ENCODE assay signal across 17 cellular contexts in the genomic region with DNA sequence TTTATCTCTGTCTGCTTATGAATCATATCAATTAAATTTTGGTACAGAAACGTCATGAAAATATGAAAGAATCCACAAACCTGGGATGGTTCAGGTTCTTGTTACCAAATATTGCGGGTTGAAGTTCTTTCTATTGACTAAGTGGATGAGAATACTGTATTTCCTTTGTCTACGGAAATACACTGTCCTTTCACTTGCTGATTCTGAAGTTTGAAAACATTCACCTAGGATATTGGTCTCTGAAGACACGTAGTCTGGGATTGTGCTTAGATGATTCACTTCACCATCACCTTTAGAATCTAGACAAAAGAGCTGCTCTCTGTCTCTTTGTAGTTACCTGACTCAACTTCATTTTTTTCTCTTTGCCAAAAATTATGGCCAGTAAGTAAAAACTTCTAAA.
A peak's percentile ranks its signal among the peaks of the same experiment; 100 is the strongest.
DNase-seq lines count a peak whose midpoint lies in the region; ATAC-seq, FAIRE-seq and TF ChIP-seq lines count a peak whose summit lies in the region.
"Had no signal": no experiment of that assay in that cellular context is flagged by ENCODE, and none has a peak within 500 bp of the region (broad histone marks: within the 10 kb centered on the region; RNA-seq: fewer than 3 reads in every experiment).

No MANE protein-coding gene starts in this region.

- 67% methylated on average over 4 of the region's 4 CpGs for WGBS in mammary epithelial cell (ENCODE audit: low coverage, missing lambda C conversion rate)

- dilution Hi-C loops in mammary epithelial cell (cut with HindIII; ENCODE audit: low sequenced_read_pairs), result no loop called here
- dilution Hi-C loops in keratinocyte (cut with MboI; ENCODE audit: extremely low pct_ligation_motif_present, low sequenced_read_pairs), result no loop called here

- H3K9me1 ChIP-seq in keratinocyte (ENCODE audit: control insufficient read depth, extremely low read depth, insufficient read depth, low read length), result no peaks in the 10 kb centered on the region

- BruUV-seq in mammary epithelial cell (replicated peaks; lab: Mats Ljungman, UMichigan) (no TSS peak), MCF 10A (replicated peaks; lab: Mats Ljungman, UMichigan) (no TSS peak)

- DNase-seq in mammary epithelial cell (peak; percentile 78), MCF 10A (ENCODE audit: unreplicated experiment) (no peak), RWPE2 (ENCODE audit: low spot score) (no peak), keratinocyte (ENCODE audit: low read depth, low spot score) (peak; percentile 60), HAP-1 (ENCODE audit: low spot score in 2 of 2) (no peak), NAMALWA (ENCODE audit: low spot score) (no peak)
- DNase-seq: CD8-positive, alpha-beta T cell; COR-L47; DND-41; GDM1; GOT3; H9 had no signal

- H3K27ac Mint-ChIP-seq in MCF 10A (ENCODE audit: low read depth, unreplicated experiment), result no peak overlapping the region
- H3K27ac Mint-ChIP-seq: CD14-positive monocyte; CD8-positive, alpha-beta T cell; H9 had no signal

- no peak overlapping the region for H3K4me3 Mint-ChIP-seq in MCF 10A (ENCODE audit: unreplicated experiment)
- H3K4me3 Mint-ChIP-seq: CD14-positive monocyte; CD8-positive, alpha-beta T cell; H9 had no signal

- H3K27ac ChIP-seq in mammary epithelial cell (ENCODE audit: insufficient read depth, low read depth, low read length), result no peak overlapping the region
- H3K27ac ChIP-seq in RWPE2 (ENCODE audit: poor library complexity, severe bottlenecking), result peak overlapping the region; percentile 81
- peak overlapping the region; percentile 65 for H3K27ac ChIP-seq in keratinocyte (ENCODE audit: control insufficient read depth, insufficient read depth, low read length)
- H3K27ac ChIP-seq: 22Rv1, HL-60 had no signal

- H3K79me2 ChIP-seq in mammary epithelial cell (ENCODE audit: insufficient read depth, low read length) (no peaks in the 10 kb centered on the region), keratinocyte (ENCODE audit: control insufficient read depth, insufficient read depth, low read length) (no peaks in the 10 kb centered on the region)

- intact Hi-C loops in mammary epithelial cell (cut with micrococcal nuclease), result no loop called here
- intact Hi-C loops in MCF 10A (cut with micrococcal nuclease), result no loop called here

- peak; percentile 86 for FAIRE-seq in keratinocyte (lab: Jason Lieb, UNC)
- FAIRE-seq: GM12892 had no signal

- no peaks in the 10 kb centered on the region for H3K9me3 Mint-ChIP-seq in MCF 10A (ENCODE audit: unreplicated experiment)
- H3K9me3 Mint-ChIP-seq: CD8-positive, alpha-beta T cell; H9 had no signal

- CTCF ChIA-PET in mammary epithelial cell (lab: Charles Lee; ENCODE audit: low non-redundant PET), result no interaction called here
- CTCF ChIA-PET in MCF 10A (lab: Yijun Ruan, JAX), result interaction anchor here (0.8 kb wide), 1 partner anchor 360 kb away, joined by 3 read pairs; no protein-coding TSS in a partner anchor

- H3K9me3 ChIP-seq in mammary epithelial cell (replicated peaks; ENCODE audit: insufficient read depth, low read length) (no peaks in the 10 kb centered on the region), RWPE2 (ENCODE audit: severe bottlenecking) (no peaks in the 10 kb centered on the region), keratinocyte (ENCODE audit: control insufficient read depth, low read depth, low read length) (no peaks in the 10 kb centered on the region), HAP-1 (no peaks in the 10 kb centered on the region)

- no peaks in the 10 kb centered on the region for H3K27me3 Mint-ChIP-seq in MCF 10A (ENCODE audit: insufficient read depth, unreplicated experiment)

- H2AFZ ChIP-seq in mammary epithelial cell (ENCODE audit: low read depth, low read length), result no peak overlapping the region
- H2AFZ ChIP-seq in keratinocyte (ENCODE audit: control insufficient read depth, low read length), result no peak overlapping the region

- no peak overlapping the region for H3K9ac ChIP-seq in mammary epithelial cell (ENCODE audit: insufficient read depth, low read length)
- H3K9ac ChIP-seq in keratinocyte (ENCODE audit: control insufficient read depth, extremely low read depth, insufficient read depth, low read length), result no peak overlapping the region

- TF ChIP-seq CTCF in mammary epithelial cell (conservative IDR thresholded peaks at IDR 0.05 in 1 of 2, IDR thresholded peaks at IDR 0.05 in 1 of 2; ENCODE audit: extremely low read depth in 1 of 2, insufficient read depth in 1 of 2, low read depth in 1 of 2, low read length in 2 of 2), result no peak
- no peak for TF ChIP-seq CTCF in MCF 10A (IDR thresholded peaks at IDR 0.05; ENCODE audit: unreplicated experiment)
- TF ChIP-seq CTCF in RWPE2 (IDR thresholded peaks at IDR 0.05; ENCODE audit: poor library complexity, severe bottlenecking), result no peak
- TF ChIP-seq CTCF in keratinocyte (optimal IDR thresholded peaks at IDR 0.05 in 1 of 3, IDR thresholded peaks at IDR 0.05 in 1 of 3, conservative IDR thresholded peaks at IDR 0.05 in 1 of 3; ENCODE audit: extremely low read depth in 1 of 3, insufficient read depth in 2 of 3, low read length in 3 of 3), result no peak

- in situ Hi-C loops in mammary epithelial cell (cut with MboI; ENCODE audit: low sequenced_read_pairs in 2 of 2), result no loop called here
- in situ Hi-C loops in HAP-1 (cut with MboI; ENCODE audit: low sequenced_read_pairs), result no loop called here

- peaks cover 8% of the 10 kb centered on the region for H3K4me1 ChIP-seq in mammary epithelial cell (ENCODE audit: insufficient read depth, low read length)
- peaks cover 49% of the 10 kb centered on the region for H3K4me1 ChIP-seq in RWPE2 (ENCODE audit: insufficient read depth, poor library complexity, severe bottlenecking)
- H3K4me1 ChIP-seq in keratinocyte (ENCODE audit: control insufficient read depth, extremely low read depth, insufficient read depth, low read length), result peaks cover 31% of the 10 kb centered on the region
- no peaks in the 10 kb centered on the region for H3K4me1 ChIP-seq in HAP-1

- no peaks in the 10 kb centered on the region for H3K27me3 ChIP-seq in mammary epithelial cell (ENCODE audit: insufficient read depth, low read length)
- H3K27me3 ChIP-seq in RWPE2 (ENCODE audit: insufficient read depth, poor library complexity, severe bottlenecking), result no peaks in the 10 kb centered on the region
- no peaks in the 10 kb centered on the region for H3K27me3 ChIP-seq in keratinocyte (ENCODE audit: control insufficient read depth, extremely low read depth, insufficient read depth, low read length)
- no peaks in the 10 kb centered on the region for H3K27me3 ChIP-seq in HAP-1 (ENCODE audit: low read depth)

- POLR2A ChIA-PET in MCF 10A (lab: Yijun Ruan, JAX), result interaction anchor here (0.7 to 1.8 kb wide), 2 partner anchors 17 to 25 kb away, joined by 4 read pairs; no protein-coding TSS in a partner anchor

- H3K36me3 ChIP-seq in mammary epithelial cell (ENCODE audit: insufficient read depth, low read length) (peaks cover 6% of the 10 kb centered on the region), RWPE2 (ENCODE audit: low read depth) (peaks cover 51% of the 10 kb centered on the region), keratinocyte (ENCODE audit: control insufficient read depth in 2 of 2, extremely low read depth in 1 of 2, insufficient read depth in 2 of 2, low read length in 2 of 2) (peaks cover 4 to 6% of the 10 kb centered on the region in 2 experiments), HAP-1 (replicated peaks) (no peaks in the 10 kb centered on the region)

- peak; percentile 88 for ATAC-seq in RWPE2 (ENCODE audit: low read depth)
- ATAC-seq in HG03097 (IDR thresholded peaks at IDR 0.05; ENCODE audit: low FRiP score, unreplicated experiment), result no peak
- ATAC-seq: CD8-positive, alpha-beta T cell had no signal

- H3K36me3 Mint-ChIP-seq in MCF 10A (ENCODE audit: insufficient read depth, unreplicated experiment), result peaks cover 12% of the 10 kb centered on the region
- H3K36me3 Mint-ChIP-seq: CD8-positive, alpha-beta T cell had no signal

- H4K20me1 ChIP-seq in mammary epithelial cell (ENCODE audit: insufficient read depth, low read length), result no peaks in the 10 kb centered on the region
- H4K20me1 ChIP-seq in keratinocyte (ENCODE audit: control insufficient read depth, extremely low read depth, insufficient read depth, low read length), result no peaks in the 10 kb centered on the region

- H3K4me2 ChIP-seq in mammary epithelial cell (ENCODE audit: insufficient read depth, low read depth, low read length) (no peak overlapping the region), keratinocyte (ENCODE audit: control insufficient read depth, extremely low read depth, insufficient read depth, low read depth, low read length) (peak overlapping the region; percentile 24)

- H3K4me1 Mint-ChIP-seq in MCF 10A (ENCODE audit: insufficient read depth, unreplicated experiment), result peaks cover 5% of the 10 kb centered on the region
- H3K4me1 Mint-ChIP-seq: CD14-positive monocyte had no signal

- H3K4me3 ChIP-seq in mammary epithelial cell (replicated peaks in 1 of 3; ENCODE audit: insufficient read depth in 1 of 3, low read depth in 2 of 3, low read length in 3 of 3) (no peak overlapping the region), RWPE2 (ENCODE audit: severe bottlenecking) (no peak overlapping the region), keratinocyte (ENCODE audit: control insufficient read depth in 2 of 3, extremely low read depth in 1 of 3, insufficient read depth in 2 of 3, low read depth in 1 of 3, low read length in 3 of 3) (no peak overlapping the region), HAP-1 (no peak overlapping the region)

Comparison
In these comparisons a context has a peak if more than half of its experiments do, and no peak if none do; other contexts are left out.
1. DNase-seq: peak in mammary epithelial cell (single experiment) and keratinocyte (single experiment); none in MCF 10A (single experiment), RWPE2 (single experiment), HAP-1 (0 of 2) and NAMALWA (single experiment).